In the genomic region with DNA sequence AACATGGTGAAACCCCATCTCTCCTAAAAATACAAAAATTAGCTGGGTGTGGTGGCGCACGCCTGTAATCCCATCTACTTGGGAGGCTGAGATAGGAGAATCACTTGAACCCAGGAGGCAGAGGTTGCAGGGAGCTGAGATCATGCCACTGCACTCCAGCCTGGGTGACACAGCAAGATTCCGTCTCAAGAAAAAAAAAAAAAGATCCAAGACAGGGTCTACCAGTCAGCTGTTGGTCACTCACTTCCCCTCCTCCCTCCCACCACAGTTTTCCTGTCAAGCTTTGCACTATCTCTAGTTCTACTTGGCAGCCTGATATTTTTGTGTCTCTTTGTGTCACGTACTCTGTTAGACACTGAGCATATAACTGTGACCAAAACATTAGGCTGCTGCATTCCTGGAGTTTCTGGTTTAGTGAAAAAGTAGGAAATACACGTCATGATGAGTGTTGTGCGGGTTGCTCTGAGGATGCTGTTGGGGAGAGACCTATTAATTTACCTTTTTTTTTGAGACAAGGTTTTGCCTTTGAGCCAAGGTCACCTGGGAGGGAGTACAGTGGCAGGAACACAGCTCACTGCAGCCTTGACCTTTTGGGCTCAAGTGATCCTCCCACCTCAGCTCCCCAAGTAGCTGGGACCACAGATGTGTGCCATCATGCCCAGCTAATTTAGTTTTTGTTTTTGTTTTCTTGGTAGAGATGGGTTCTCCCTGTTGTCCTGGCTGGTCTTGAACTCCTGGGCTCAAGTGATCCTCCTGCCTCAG, we compare ENCODE assay signal across 1 cellular context.
TF ChIP-seq lines count a peak whose summit lies in the region.

No MANE protein-coding gene starts in this region.

TF ChIP-seq in HepG2, 621 proteins besides CTCF, POLR2A, EP300 and RAD21:
- TF ChIP-seq, protein P1, sequence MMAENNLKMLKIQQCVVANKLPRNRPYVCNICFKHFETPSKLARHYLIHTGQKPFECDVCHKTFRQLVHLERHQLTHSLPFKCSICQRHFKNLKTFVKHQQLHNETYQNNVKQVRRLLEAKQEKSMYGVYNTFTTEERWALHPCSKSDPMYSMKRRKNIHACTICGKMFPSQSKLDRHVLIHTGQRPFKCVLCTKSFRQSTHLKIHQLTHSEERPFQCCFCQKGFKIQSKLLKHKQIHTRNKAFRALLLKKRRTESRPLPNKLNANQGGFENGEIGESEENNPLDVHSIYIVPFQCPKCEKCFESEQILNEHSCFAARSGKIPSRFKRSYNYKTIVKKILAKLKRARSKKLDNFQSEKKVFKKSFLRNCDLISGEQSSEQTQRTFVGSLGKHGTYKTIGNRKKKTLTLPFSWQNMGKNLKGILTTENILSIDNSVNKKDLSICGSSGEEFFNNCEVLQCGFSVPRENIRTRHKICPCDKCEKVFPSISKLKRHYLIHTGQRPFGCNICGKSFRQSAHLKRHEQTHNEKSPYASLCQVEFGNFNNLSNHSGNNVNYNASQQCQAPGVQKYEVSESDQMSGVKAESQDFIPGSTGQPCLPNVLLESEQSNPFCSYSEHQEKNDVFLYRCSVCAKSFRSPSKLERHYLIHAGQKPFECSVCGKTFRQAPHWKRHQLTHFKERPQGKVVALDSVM (CRISPR knock-in tag; IDR thresholded peaks at IDR 0.05), result peak; percentile 31; the same call in 1 of the 2 replicates
TF ChIP-seq in HepG2: peak in this region for 1; not testable (repeated sequence) for 620.
